Comparison of ENCODE assay signal across 13 cellular contexts in the genomic region with DNA sequence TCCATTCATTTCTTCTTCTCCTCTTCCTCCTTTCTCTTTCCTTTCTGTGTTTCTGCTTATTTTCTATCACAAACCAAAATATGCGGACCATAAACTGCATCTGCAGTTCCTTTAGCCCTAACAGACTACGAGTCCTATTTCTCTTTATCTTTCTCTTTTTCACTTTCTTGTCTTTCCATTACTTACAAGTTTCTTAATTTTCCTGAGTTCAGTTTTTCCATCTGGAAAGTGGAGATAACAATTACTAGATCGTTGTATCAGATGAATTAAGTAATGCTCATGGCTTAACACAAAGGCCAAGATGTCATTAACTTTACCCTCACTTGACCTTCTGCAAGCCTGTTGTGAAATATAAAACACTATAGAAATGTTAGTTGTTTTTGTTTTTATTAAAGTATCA. TPM values are rescaled to one million over a fixed set of nuclear protein-coding genes. Genes with fewer than 3 reads are reported as not detected.
DNase-seq lines count a peak whose midpoint lies in the region; ATAC-seq, FAIRE-seq and TF ChIP-seq lines count a peak whose summit lies in the region.
"Had no signal": no experiment of that assay in that cellular context is flagged by ENCODE, and none has a peak within 500 bp of the region (broad histone marks: within the 10 kb centered on the region; RNA-seq: fewer than 3 reads in every experiment).

No MANE protein-coding gene starts in this region.

- dilution Hi-C loops in keratinocyte (cut with MboI; ENCODE audit: extremely low pct_ligation_motif_present, low sequenced_read_pairs), result no loop called here

- H3K4me2 ChIP-seq in GM23248 (ENCODE audit: unreplicated experiment) (peak overlapping the region; percentile 99), keratinocyte (ENCODE audit: control insufficient read depth, extremely low read depth, insufficient read depth, low read depth, low read length) (peak overlapping the region; percentile 100)

- peaks cover 24% of the 10 kb centered on the region for H3K79me2 ChIP-seq in GM23248 (ENCODE audit: insufficient read depth)
- H3K79me2 ChIP-seq in keratinocyte (ENCODE audit: control insufficient read depth, insufficient read depth, low read length), result peaks cover 6% of the 10 kb centered on the region

- no peaks in the 10 kb centered on the region for H3K9me1 ChIP-seq in keratinocyte (ENCODE audit: control insufficient read depth, extremely low read depth, insufficient read depth, low read length)

- no peaks in the 10 kb centered on the region for H3K27me3 ChIP-seq in BE2C
- H3K27me3 ChIP-seq in GM23248 (replicated peaks; ENCODE audit: insufficient read depth), result no peaks in the 10 kb centered on the region
- no peaks in the 10 kb centered on the region for H3K27me3 ChIP-seq in keratinocyte (ENCODE audit: control insufficient read depth, extremely low read depth, insufficient read depth, low read length)
- no peaks in the 10 kb centered on the region for H3K27me3 ChIP-seq in small intestine (ENCODE audit: control insufficient read depth in 2 of 2, insufficient read depth in 2 of 2, low read length in 2 of 2)
- H3K27me3 ChIP-seq: body of pancreas had no signal

- H3K36me3 ChIP-seq in BE2C, result peaks cover 6% of the 10 kb centered on the region; the same call in 1 of the 2 replicates
- no peaks in the 10 kb centered on the region; the same call in 1 of the 2 replicates for H3K36me3 ChIP-seq in GM23248 (ENCODE audit: low read depth)
- peaks cover 7% of the 10 kb centered on the region; the same call in 1 of the 2 replicates for H3K36me3 ChIP-seq in SK-N-MC (ENCODE audit: insufficient read depth, low read length)
- peaks cover under 1 to 4% of the 10 kb centered on the region in 2 experiments for H3K36me3 ChIP-seq in keratinocyte (ENCODE audit: control insufficient read depth in 2 of 2, extremely low read depth in 1 of 2, insufficient read depth in 2 of 2, low read length in 2 of 2)
- H3K36me3 ChIP-seq in small intestine (ENCODE audit: control insufficient read depth in 2 of 2, insufficient read depth in 2 of 2, low read length in 2 of 2), result no peaks in the 10 kb centered on the region

- H3K27ac ChIP-seq in GM23248 (peak overlapping the region; percentile 82), SK-N-MC (peak overlapping the region; percentile 93; the same call in 1 of the 2 replicates), keratinocyte (ENCODE audit: control insufficient read depth, insufficient read depth, low read length) (no peak overlapping the region), small intestine (ENCODE audit: low read depth in 1 of 2, low read length in 1 of 2) (no peak overlapping the region)

- no peak for ATAC-seq in left ventricle myocardium superior

- H3K4me1 ChIP-seq in BE2C (no peaks in the 10 kb centered on the region), GM23248 (ENCODE audit: insufficient read depth) (peaks cover 10% of the 10 kb centered on the region), keratinocyte (ENCODE audit: control insufficient read depth, extremely low read depth, insufficient read depth, low read length) (peaks cover 5% of the 10 kb centered on the region), small intestine (ENCODE audit: control insufficient read depth in 2 of 2, insufficient read depth in 1 of 2, low read depth in 1 of 2, low read length in 1 of 2) (peaks cover 0 to 5% of the 10 kb centered on the region in 2 donors)

- no peaks in the 10 kb centered on the region for H3K9me2 ChIP-seq in GM23248 (ENCODE audit: insufficient read depth)

- H3K9ac ChIP-seq in GM23248 (no peak overlapping the region), SK-N-MC (ENCODE audit: insufficient read length) (peak overlapping the region; percentile 97), keratinocyte (ENCODE audit: control insufficient read depth, extremely low read depth, insufficient read depth, low read length) (no peak overlapping the region)

- in situ Hi-C loops in GM23248 (cut with MboI), result no loop called here

- H2AFZ ChIP-seq in GM23248, result peak overlapping the region; percentile 97
- no peak overlapping the region for H2AFZ ChIP-seq in keratinocyte (ENCODE audit: control insufficient read depth, low read length)

- 78 to 84% methylated on average over 3 of the region's 3 CpGs for WGBS in GM23248 (ENCODE audit: low coverage in 1 of 2, low lambda C conversion rate in 2 of 2, missing lambda C conversion rate in 2 of 2), 2 experiments
- 66 to 76% (median 75%) methylated on average over 3 of the region's 3 CpGs for WGBS in small intestine, 3 donors

- H3K9me3 ChIP-seq in BE2C, result no peaks in the 10 kb centered on the region
- no peaks in the 10 kb centered on the region for H3K9me3 ChIP-seq in GM23248 (ENCODE audit: low read depth)
- H3K9me3 ChIP-seq in SK-N-MC (ENCODE audit: low read depth, low read length), result no peaks in the 10 kb centered on the region
- H3K9me3 ChIP-seq in keratinocyte (ENCODE audit: control insufficient read depth, low read depth, low read length), result no peaks in the 10 kb centered on the region
- no peaks in the 10 kb centered on the region for H3K9me3 ChIP-seq in small intestine (ENCODE audit: control insufficient read depth, low read depth)
- H3K9me3 ChIP-seq: body of pancreas had no signal

- no peak for DNase-seq in BE2C
- DNase-seq in GM23248, result no peak
- no peak for DNase-seq in SK-N-MC (ENCODE audit: low read depth, low spot score)
- no peak for DNase-seq in keratinocyte (ENCODE audit: low read depth, low spot score)
- no peak for DNase-seq in DMS79 treated with DMSO at 0.1 percent for 48 hours (lab: John Stamatoyannopoulos, UW)
- no peak for DNase-seq in small intestine
- no peak for DNase-seq in activated CD8-positive, alpha-beta memory T cell treated with anti-CD3 and anti-CD28 coated beads, Interleukin-2, amount 50 U/mL, for 48 hours
- DNase-seq in left ventricle myocardium superior, result no peak
- DNase-seq: body of pancreas, NCI-H1417 treated with DMSO at 0.1 percent for 48 hours, T-helper 9 cell had no signal

- intact Hi-C loops in left ventricle myocardium superior (cut with micrococcal nuclease), result no loop called here

- no peaks in the 10 kb centered on the region for H4K20me1 ChIP-seq in GM23248 (ENCODE audit: insufficient read depth)
- H4K20me1 ChIP-seq in keratinocyte (ENCODE audit: control insufficient read depth, extremely low read depth, insufficient read depth, low read length), result no peaks in the 10 kb centered on the region

- no peak for FAIRE-seq in keratinocyte (lab: Jason Lieb, UNC)
- FAIRE-seq in small intestine (lab: Jason Lieb, UNC), result no peak
- FAIRE-seq: GM12892, urothelium cell line had no signal

- TF ChIP-seq CTCF in BE2C (IDR thresholded peaks at IDR 0.05; ENCODE audit: low read depth, low read length), result no peak
- no peak for TF ChIP-seq CTCF in keratinocyte (optimal IDR thresholded peaks at IDR 0.05 in 1 of 3, IDR thresholded peaks at IDR 0.05 in 1 of 3, conservative IDR thresholded peaks at IDR 0.05 in 1 of 3; ENCODE audit: extremely low read depth in 1 of 3, insufficient read depth in 2 of 3, low read length in 3 of 3)

- peaks cover 10% of the 10 kb centered on the region; the same call in 1 of the 2 replicates for H3F3A ChIP-seq in GM23248 (ENCODE audit: insufficient read depth)

- peak overlapping the region; percentile 88 for H3K4me3 ChIP-seq in BE2C (ENCODE audit: low read depth, low read length)
- H3K4me3 ChIP-seq in GM23248, result peak overlapping the region; percentile 79; the same call in 1 of the 2 replicates
- peak overlapping the region; percentile 87 for H3K4me3 ChIP-seq in SK-N-MC
- peak overlapping the region in 1 of 3 experiments; percentile 91 for H3K4me3 ChIP-seq in keratinocyte (ENCODE audit: control insufficient read depth in 2 of 3, extremely low read depth in 1 of 3, insufficient read depth in 2 of 3, low read depth in 1 of 3, low read length in 3 of 3)
- no peak overlapping the region for H3K4me3 ChIP-seq in small intestine (ENCODE audit: low read depth in 1 of 2, low read length in 2 of 2)

RNA-seq across cellular contexts. Expression of a gene that starts 1.0 kb away (rescaled TPM):
- 335 TPM for polyA plus RNA-seq in BE2C (2012; ENCODE audit: insufficient read depth, insufficient read length, low read depth)
- total RNA-seq in GM23248 (2014; rRNA removed; shearing (Covaris generic)), result 94.5 and 123 TPM in 2 replicates
- polyA plus RNA-seq in GM23248 (2016; fragmentation: Nextera tagmentation; extraction: Ambion mirVana) (133 and 135 TPM in 2 replicates), keratinocyte (85.4 to 116 TPM (median 85.5 TPM) in 3 replicates), small intestine (10 to 100 TPM; 30.5 to 49.3 (median 31.8) TPM)
- 17.5 TPM for polyA plus RNA-seq in keratinocyte (2011; ENCODE audit: low read depth)
- 109 and 111 TPM in 2 replicates for polyA plus RNA-seq in keratinocyte (2011; cell fraction: cytosol; rRNA removed)
- 118 and 136 TPM in 2 replicates for polyA plus RNA-seq in keratinocyte (2011; cell fraction: nucleus; rRNA removed)
- 53.8 and 57.8 TPM in 2 replicates for polyA plus RNA-seq in keratinocyte (2012; ENCODE audit: low replicate concordance)
- polyA minus RNA-seq in keratinocyte, result 43.5 to 64.7 TPM (median 59.1 TPM) in 3 replicates
- polyA minus RNA-seq in keratinocyte (2011; cell fraction: cytosol; rRNA and poly(A)+ RNA removed), result 47.6 TPM
- 18.1 and 19.5 TPM in 2 replicates for polyA minus RNA-seq in keratinocyte (2011; cell fraction: nucleus; rRNA and poly(A)+ RNA removed)
- 81.9 TPM for total RNA-seq in left ventricle myocardium superior

RNA-seq across cellular contexts. Expression of a gene that starts 22.2 kb away (rescaled TPM):
- 19.7 TPM for polyA plus RNA-seq in BE2C (2012; ENCODE audit: insufficient read depth, insufficient read length, low read depth)
- 0.11 TPM in 1 of 2 replicates, not detected in the other for total RNA-seq in GM23248 (2014; rRNA removed; shearing (Covaris generic))
- 0.60 and 0.75 TPM in 2 replicates for polyA plus RNA-seq in GM23248 (2016; fragmentation: Nextera tagmentation; extraction: Ambion mirVana)
- polyA plus RNA-seq in keratinocyte, result not detected in 3 replicates
- polyA plus RNA-seq in keratinocyte (2011; ENCODE audit: low read depth), result not detected
- polyA plus RNA-seq in keratinocyte (2011; cell fraction: cytosol; rRNA removed), result not detected in 2 replicates
- polyA plus RNA-seq in keratinocyte (2011; cell fraction: nucleus; rRNA removed), result 0.12 TPM in 1 of 2 replicates, not detected in the other
- polyA plus RNA-seq in keratinocyte (2012; ENCODE audit: low replicate concordance), result 0.09 TPM in 1 of 2 replicates, not detected in the other
- 0.16 TPM in 1 of 3 replicates, not detected in the others for polyA minus RNA-seq in keratinocyte
- not detected for polyA minus RNA-seq in keratinocyte (2011; cell fraction: cytosol; rRNA and poly(A)+ RNA removed)
- not detected in 2 replicates for polyA minus RNA-seq in keratinocyte (2011; cell fraction: nucleus; rRNA and poly(A)+ RNA removed)
- 1 to 10 TPM in 1 of 3 donors, not detected in 2; 3.4 TPM for polyA plus RNA-seq in small intestine
- total RNA-seq in left ventricle myocardium superior, result 0.25 TPM
- total RNA-seq: body of pancreas had no signal

RNA-seq across cellular contexts. Expression of a gene that starts 30.1 kb away (rescaled TPM):
- polyA plus RNA-seq in BE2C (2012; ENCODE audit: insufficient read depth, insufficient read length, low read depth), result 486 TPM
- total RNA-seq in GM23248 (2014; rRNA removed; shearing (Covaris generic)), result 252 and 313 TPM in 2 replicates
- 386 and 389 TPM in 2 replicates for polyA plus RNA-seq in GM23248 (2016; fragmentation: Nextera tagmentation; extraction: Ambion mirVana)
- polyA plus RNA-seq in keratinocyte, result 317 to 364 TPM (median 335 TPM) in 3 replicates
- polyA plus RNA-seq in keratinocyte (2011; ENCODE audit: low read depth), result 126 TPM
- 318 and 362 TPM in 2 replicates for polyA plus RNA-seq in keratinocyte (2011; cell fraction: cytosol; rRNA removed)
- 243 and 262 TPM in 2 replicates for polyA plus RNA-seq in keratinocyte (2011; cell fraction: nucleus; rRNA removed)
- 227 and 246 TPM in 2 replicates for polyA plus RNA-seq in keratinocyte (2012; ENCODE audit: low replicate concordance)
- 307 to 390 TPM (median 320 TPM) in 3 replicates for polyA minus RNA-seq in keratinocyte
- polyA minus RNA-seq in keratinocyte (2011; cell fraction: cytosol; rRNA and poly(A)+ RNA removed), result 244 TPM
- polyA minus RNA-seq in keratinocyte (2011; cell fraction: nucleus; rRNA and poly(A)+ RNA removed), result 82.0 and 93.5 TPM in 2 replicates
- 100 to 1,000 TPM; 163 to 233 (median 204) TPM for polyA plus RNA-seq in small intestine
- total RNA-seq in left ventricle myocardium superior, result 158 TPM

RNA-seq across cellular contexts. Expression of a gene that starts 33.7 kb away (rescaled TPM):
- polyA plus RNA-seq in BE2C (2012; ENCODE audit: insufficient read depth, insufficient read length, low read depth), result 171 TPM
- total RNA-seq in GM23248 (2014; rRNA removed; shearing (Covaris generic)), result 17.3 and 26.2 TPM in 2 replicates
- polyA plus RNA-seq in GM23248 (2016; fragmentation: Nextera tagmentation; extraction: Ambion mirVana) (23.6 and 26.0 TPM in 2 replicates), keratinocyte (29.0 to 44.0 TPM (median 29.8 TPM) in 3 replicates), small intestine (10 to 100 TPM; 26.2 to 38.2 (median 31.0) TPM)
- 11.7 TPM for polyA plus RNA-seq in keratinocyte (2011; ENCODE audit: low read depth)
- polyA plus RNA-seq in keratinocyte (2011; cell fraction: cytosol; rRNA removed), result 24.9 and 27.5 TPM in 2 replicates
- polyA plus RNA-seq in keratinocyte (2011; cell fraction: nucleus; rRNA removed), result 74.2 and 75.2 TPM in 2 replicates
- 27.7 and 30.3 TPM in 2 replicates for polyA plus RNA-seq in keratinocyte (2012; ENCODE audit: low replicate concordance)
- 21.3 to 60.1 TPM (median 34.4 TPM) in 3 replicates for polyA minus RNA-seq in keratinocyte
- 26.1 TPM for polyA minus RNA-seq in keratinocyte (2011; cell fraction: cytosol; rRNA and poly(A)+ RNA removed)
- 19.2 and 31.5 TPM in 2 replicates for polyA minus RNA-seq in keratinocyte (2011; cell fraction: nucleus; rRNA and poly(A)+ RNA removed)
- 31.8 TPM for total RNA-seq in left ventricle myocardium superior

RNA-seq across cellular contexts. Expression of a gene that starts 43.3 kb away (rescaled TPM):
- polyA plus RNA-seq in BE2C (2012; ENCODE audit: insufficient read depth, insufficient read length, low read depth), result 888 TPM
- 109 and 130 TPM in 2 replicates for total RNA-seq in GM23248 (2014; rRNA removed; shearing (Covaris generic))
- polyA plus RNA-seq in GM23248 (2016; fragmentation: Nextera tagmentation; extraction: Ambion mirVana) (238 and 250 TPM in 2 replicates), keratinocyte (80.6 to 140 TPM (median 119 TPM) in 3 replicates), small intestine (100 to 1,000 TPM in 1 of 3 donors, 10 to 100 TPM in 2; 34.0 to 204 (median 85.9) TPM)
- polyA plus RNA-seq in keratinocyte (2011; ENCODE audit: low read depth), result 25.3 TPM
- polyA plus RNA-seq in keratinocyte (2011; cell fraction: cytosol; rRNA removed), result 69.1 and 164 TPM in 2 replicates
- 56.0 and 59.5 TPM in 2 replicates for polyA plus RNA-seq in keratinocyte (2011; cell fraction: nucleus; rRNA removed)
- 90.0 and 261 TPM in 2 replicates for polyA plus RNA-seq in keratinocyte (2012; ENCODE audit: low replicate concordance)
- polyA minus RNA-seq in keratinocyte, result 35.3 to 395 TPM (median 52.5 TPM) in 3 replicates
- polyA minus RNA-seq in keratinocyte (2011; cell fraction: cytosol; rRNA and poly(A)+ RNA removed), result 59.5 TPM
- 14.2 and 18.3 TPM in 2 replicates for polyA minus RNA-seq in keratinocyte (2011; cell fraction: nucleus; rRNA and poly(A)+ RNA removed)
- 133 TPM for total RNA-seq in left ventricle myocardium superior

Comparison
In these comparisons a context has a peak if more than half of its experiments do, and no peak if none do; other contexts are left out.
1. H3K4me3 ChIP-seq: peak in BE2C (single experiment), GM23248 (single experiment) and SK-N-MC (single experiment); none in small intestine (0 of 2).
2. H3K27ac ChIP-seq: peak in GM23248 (single experiment) and SK-N-MC (single experiment); none in keratinocyte (single experiment) and small intestine (0 of 2).